In the genomic region with DNA sequence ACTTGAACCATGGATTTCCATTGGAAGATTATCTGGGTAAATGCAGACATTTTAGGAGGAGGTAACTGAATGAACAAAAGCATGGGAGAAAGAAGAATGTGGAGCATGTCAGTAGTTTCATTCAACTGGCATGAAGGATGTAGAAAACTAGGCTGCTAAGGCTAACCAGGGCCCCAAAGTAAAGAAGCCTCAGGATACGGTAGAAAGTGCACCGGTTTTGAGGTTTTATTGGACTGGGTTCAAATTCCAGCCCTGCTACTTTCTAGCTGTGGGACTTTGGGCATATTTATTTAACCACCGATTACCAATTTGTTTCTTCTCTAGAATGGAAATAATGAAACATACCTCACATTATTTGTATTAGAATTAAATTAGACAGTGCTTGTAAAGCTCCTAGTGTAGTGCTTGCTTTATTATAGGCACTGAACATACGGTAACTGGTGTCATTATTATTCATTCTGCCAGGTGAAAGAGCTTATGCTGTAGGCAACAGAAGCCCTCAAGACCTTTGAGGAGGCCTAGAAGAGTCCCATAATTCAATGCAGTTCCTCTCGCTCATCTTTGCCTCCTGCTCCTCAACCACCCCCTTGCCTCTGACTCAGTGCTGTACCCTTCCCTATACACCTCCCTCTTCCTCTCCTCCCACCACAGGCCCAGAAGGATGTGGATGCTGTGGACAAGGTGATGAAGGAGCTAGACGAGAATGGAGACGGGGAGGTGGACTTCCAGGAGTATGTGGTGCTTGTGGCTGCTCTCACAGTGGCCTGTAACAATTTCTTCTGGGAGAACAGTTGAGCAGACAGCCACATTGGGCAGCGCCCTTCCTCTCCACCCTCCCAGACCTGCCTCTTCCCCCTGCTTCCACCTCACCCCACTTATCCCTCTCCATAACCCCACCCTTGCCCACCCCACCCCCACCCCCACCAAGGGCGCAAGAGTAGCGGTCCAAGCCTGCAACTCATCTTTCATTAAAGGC, we compare ENCODE assay signal across 11 cellular contexts. TPM values are rescaled to one million over a fixed set of nuclear protein-coding genes. Genes with fewer than 3 reads are reported as not detected.
DNase-seq lines count a peak whose midpoint lies in the region; ATAC-seq, FAIRE-seq and TF ChIP-seq lines count a peak whose summit lies in the region.
"Had no signal": no experiment of that assay in that cellular context is flagged by ENCODE, and none has a peak within 500 bp of the region (broad histone marks: within the 10 kb centered on the region; RNA-seq: fewer than 3 reads in every experiment).

No MANE protein-coding gene starts in this region.

- H3K9me3 ChIP-seq in MM.1S (replicated peaks; ENCODE audit: insufficient read depth, low read length) = no peaks in the 10 kb centered on the region
- H3K9me3 ChIP-seq: Peyer's patch had no signal

- H3K4me2 ChIP-seq in MM.1S (ENCODE audit: low read depth, low read length) = no peak overlapping the region

- peaks cover 0 to 12% (median 6%) of the 10 kb centered on the region in 5 experiments for H3K9me3 Mint-ChIP-seq in brain
- no peaks in the 10 kb centered on the region for H3K9me3 Mint-ChIP-seq in nephron

- no peaks in the 10 kb centered on the region for H4K20me1 ChIP-seq in MM.1S (ENCODE audit: insufficient read depth, low read length)

- peaks cover 23% of the 10 kb centered on the region for H3K36me3 Mint-ChIP-seq in brain
- H3K36me3 Mint-ChIP-seq in nephron (ENCODE audit: low read depth) = peaks cover 21% of the 10 kb centered on the region

- peaks cover 4% of the 10 kb centered on the region; the same call in 1 of the 2 replicates for H3K4me1 ChIP-seq in MM.1S (ENCODE audit: low read length)

- peaks cover 7% of the 10 kb centered on the region for H3K36me3 ChIP-seq in MM.1S (replicated peaks; ENCODE audit: insufficient read depth, low read length)

- H3K4me1 Mint-ChIP-seq in brain = peaks cover 61% of the 10 kb centered on the region
- H3K4me1 Mint-ChIP-seq in nephron = peaks cover 66% of the 10 kb centered on the region

- peaks cover 23% of the 10 kb centered on the region for H3K79me2 ChIP-seq in MM.1S (ENCODE audit: low read length)

- no peak overlapping the region for H3K4me3 ChIP-seq in MM.1S (ENCODE audit: low read length)
- H3K4me3 ChIP-seq: Peyer's patch had no signal

- DNase-seq in CD1c-positive myeloid dendritic cell (ENCODE audit: extremely low spot score) (peak; percentile 26), EH (ENCODE audit: low read depth) (peak; percentile 66), MM.1S (no peak), urothelium cell line (ENCODE audit: low spot score) (no peak)
- DNase-seq: effector CD8-positive, alpha-beta T cell; NCI-H510A treated with DMSO at 0.1 percent for 48 hours; substantia nigra had no signal

- H2AFZ ChIP-seq in MM.1S (ENCODE audit: low read length) = no peak overlapping the region

- peaks cover 5% of the 10 kb centered on the region for H3F3A ChIP-seq in MM.1S (ENCODE audit: insufficient read depth, low read length)

- no peaks in the 10 kb centered on the region for H3K27me3 ChIP-seq in MM.1S (replicated peaks; ENCODE audit: insufficient read depth, low read length)
- H3K27me3 ChIP-seq: Peyer's patch had no signal

- no peak for ATAC-seq in HG03196 (IDR thresholded peaks at IDR 0.05; ENCODE audit: unreplicated experiment)

- no peak overlapping the region for H3K9ac ChIP-seq in MM.1S (ENCODE audit: low read length)

- no peak for FAIRE-seq in urothelium cell line (lab: Jason Lieb, UNC)

- peak overlapping the region in 3 of 5 experiments; percentile 9 to 90 (median 18) for H3K27ac Mint-ChIP-seq in brain
- peak overlapping the region; percentile 34 to 99 (median 74) for H3K27ac Mint-ChIP-seq in nephron

- H3K27me3 Mint-ChIP-seq in brain (peaks cover 9% of the 10 kb centered on the region), nephron (ENCODE audit: low read depth) (no peaks in the 10 kb centered on the region)

- H3K4me3 Mint-ChIP-seq in brain = peak overlapping the region in 1 of 5 experiments; percentile 62
- H3K4me3 Mint-ChIP-seq in nephron = peak overlapping the region in 1 of 3 experiments; percentile 66

- H3K27ac ChIP-seq in MM.1S (ENCODE audit: low read length) = no peak overlapping the region

- no peaks in the 10 kb centered on the region for H3K9me2 ChIP-seq in MM.1S (replicated peaks; ENCODE audit: insufficient read depth, low read length)

- TF ChIP-seq CTCF in brain (conservative IDR thresholded peaks at IDR 0.05) = no peak
- no peak for TF ChIP-seq CTCF in nephron (IDR thresholded peaks at IDR 0.05; ENCODE audit: unreplicated experiment in 3 of 3)
- TF ChIP-seq CTCF in MM.1S (IDR thresholded peaks at IDR 0.05; ENCODE audit: low read length) = no peak

RNA-seq across cellular contexts. Expression of a gene that starts 2.5 kb away (rescaled TPM):
- polyA plus RNA-seq in brain (ENCODE audit: insufficient read depth, low read depth, low replicate concordance) = 85.1 TPM

RNA-seq across cellular contexts. Expression of a gene that starts 3.1 kb away (rescaled TPM):
- 570 TPM for polyA plus RNA-seq in brain (ENCODE audit: insufficient read depth, low read depth, low replicate concordance)

RNA-seq across cellular contexts. Expression of a gene that starts 4.0 kb away (rescaled TPM):
- 198 TPM for polyA plus RNA-seq in brain (ENCODE audit: insufficient read depth, low read depth, low replicate concordance)

RNA-seq across cellular contexts. Expression of a gene that starts 15.2 kb away (rescaled TPM):
- polyA plus RNA-seq in brain (ENCODE audit: insufficient read depth, low read depth, low replicate concordance) = 0.39 TPM

RNA-seq across cellular contexts. Expression of a gene that starts 18.4 kb away (rescaled TPM):
- polyA plus RNA-seq in brain (ENCODE audit: insufficient read depth, low read depth, low replicate concordance) = 36.7 TPM

Comparison
In these comparisons a context has a peak if more than half of its experiments do, and no peak if none do; other contexts are left out.
1. DNase-seq: peak in CD1c-positive myeloid dendritic cell (single experiment) and EH (single experiment); none in MM.1S (single experiment) and urothelium cell line (single experiment).